In the genomic region with DNA sequence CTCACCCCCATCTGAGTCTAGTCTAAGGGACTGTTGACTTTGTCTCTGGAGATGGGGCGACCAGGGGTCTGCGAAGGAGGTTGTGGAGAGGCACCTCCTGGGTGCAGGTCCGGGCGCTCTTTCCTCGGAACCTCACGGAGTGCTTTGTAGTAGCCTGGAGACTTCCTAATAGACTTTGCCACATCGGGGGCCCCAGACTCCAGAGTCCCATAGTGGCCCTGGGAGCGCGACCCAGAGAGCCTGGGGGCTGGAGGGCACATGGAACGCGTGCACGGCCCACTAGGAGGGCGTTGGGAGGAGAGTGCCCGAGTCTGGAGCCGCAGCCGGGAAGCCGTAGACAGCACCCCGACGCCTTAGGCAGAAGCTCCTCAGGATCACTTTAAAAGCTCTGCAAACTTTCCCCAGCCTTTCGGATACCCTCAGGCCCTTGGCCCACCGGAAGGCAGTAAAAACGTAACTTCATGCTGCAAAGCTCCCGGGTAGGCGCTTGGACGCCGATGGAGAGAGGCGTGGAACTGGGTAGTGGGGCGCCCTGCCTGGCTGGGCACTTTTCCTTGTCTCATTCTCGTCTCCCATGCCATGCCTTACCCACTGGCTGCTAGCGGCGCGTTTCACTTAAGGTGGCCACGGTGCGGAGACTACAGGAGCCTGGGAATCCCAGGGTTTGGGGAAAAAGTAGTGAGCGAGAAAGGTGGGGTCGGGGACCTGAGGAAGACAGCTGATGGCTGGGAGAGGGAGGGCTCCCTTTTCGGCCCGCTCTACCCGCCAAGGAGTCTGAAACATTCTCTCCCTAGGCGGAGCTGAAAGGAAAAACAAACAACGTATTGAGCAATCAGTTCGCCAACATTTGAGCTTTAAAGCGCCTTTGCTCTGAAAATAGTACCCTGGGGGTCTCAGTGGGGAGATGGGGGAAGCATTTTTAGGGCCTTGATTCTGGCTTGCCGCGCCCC, we compare ENCODE assay signal across 9 cellular contexts.
DNase-seq lines count a peak whose midpoint lies in the region; ATAC-seq, FAIRE-seq and TF ChIP-seq lines count a peak whose summit lies in the region.
"Had no signal": no experiment of that assay in that cellular context is flagged by ENCODE, and none has a peak within 500 bp of the region (broad histone marks: within the 10 kb centered on the region; RNA-seq: fewer than 3 reads in every experiment).

No MANE protein-coding gene starts in this region.

- DNase-seq in CD14-positive monocyte (ENCODE audit: low spot score) (no peak), NT2/D1 (ENCODE audit: low read depth, low spot score) (no peak), fibroblast of villous mesenchyme (ENCODE audit: low read depth) (peak; percentile 82), pancreas (peak; percentile 59 to 82 (median 72)), NCI-H1092 (lab: John Stamatoyannopoulos, UW) (no peak)

- no peak overlapping the region for H3K27ac Mint-ChIP-seq in CD14-positive monocyte

- peaks cover 0 to 15% (median 8%) of the 10 kb centered on the region in 7 donors for H3K9me3 Mint-ChIP-seq in CD14-positive monocyte

- H3K27me3 ChIP-seq in NT2/D1 (ENCODE audit: insufficient read depth, insufficient read length): peaks cover 60% of the 10 kb centered on the region
- no peaks in the 10 kb centered on the region for H3K27me3 ChIP-seq in pancreas

- peak overlapping the region; percentile 85 to 98 (median 94) for H3K27ac ChIP-seq in pancreas

- FAIRE-seq in pancreas (lab: Jason Lieb, UNC): no peak
- FAIRE-seq: colon had no signal

- ATAC-seq in pancreas: peak; percentile 36 to 49 (median 46)
- ATAC-seq in GM19397 (IDR thresholded peaks at IDR 0.05; ENCODE audit: unreplicated experiment): no peak
- no peak for ATAC-seq in HG03342 (IDR thresholded peaks at IDR 0.05; ENCODE audit: unreplicated experiment)
- no peak for ATAC-seq in GM18519 (IDR thresholded peaks at IDR 0.05; ENCODE audit: low FRiP score, unreplicated experiment)

- no peaks in the 10 kb centered on the region for H3K9me3 ChIP-seq in NT2/D1 (ENCODE audit: insufficient read depth, low read length)
- no peaks in the 10 kb centered on the region for H3K9me3 ChIP-seq in pancreas

- H3K36me3 Mint-ChIP-seq in CD14-positive monocyte: peaks cover 0 to 2% of the 10 kb centered on the region in 2 donors

- peaks cover 25 to 64% (median 31%) of the 10 kb centered on the region in 3 donors for H3K27me3 Mint-ChIP-seq in CD14-positive monocyte (ENCODE audit: low read depth in 3 of 3)

- intact Hi-C loops in CD14-positive monocyte (cut with micrococcal nuclease): loop anchor here (5.0 to 10.0 kb wide), 2 partner anchors 142 to 144 kb away; a partner anchor contains a TSS
- intact Hi-C loops in pancreas (cut with DNase I): loop anchor here in 2 of 3 donors (5.0 to 10.0 kb wide), 3 partner anchors 132 to 461 kb away; a partner anchor contains a TSS

- peak overlapping the region; percentile 50 for H3K9ac ChIP-seq in NT2/D1 (ENCODE audit: insufficient read length, low read depth)

- H3K4me1 Mint-ChIP-seq in CD14-positive monocyte: peaks cover 35% of the 10 kb centered on the region

- H3K4me3 ChIP-seq in NT2/D1 (ENCODE audit: insufficient read length, low read depth) (peak overlapping the region; percentile 33), fibroblast of villous mesenchyme (ENCODE audit: low read depth, low read length) (peak overlapping the region; percentile 66), pancreas (peak overlapping the region; percentile 45 to 64 (median 52))

- no peaks in the 10 kb centered on the region for H3K36me3 ChIP-seq in NT2/D1 (ENCODE audit: insufficient read depth, insufficient read length, low read length)
- H3K36me3 ChIP-seq in pancreas: peaks cover 0 to 3% (median 0%) of the 10 kb centered on the region in 3 donors

- H3K4me1 ChIP-seq in NT2/D1 (ENCODE audit: insufficient read depth, insufficient read length): no peaks in the 10 kb centered on the region
- H3K4me1 ChIP-seq in pancreas: peaks cover 0 to 28% (median 17%) of the 10 kb centered on the region in 3 donors

- TF ChIP-seq CTCF in CD14-positive monocyte (IDR thresholded peaks at IDR 0.05) (no peak), fibroblast of villous mesenchyme (IDR thresholded peaks at IDR 0.05; ENCODE audit: insufficient read depth, low read depth, low read length) (no peak), pancreas (IDR thresholded peaks at IDR 0.05) (no peak)

- peak overlapping the region; percentile 68 to 89 for H3K4me3 Mint-ChIP-seq in CD14-positive monocyte

- 1% methylated on average over 45 of the region's 45 CpGs for WGBS in pancreas, 2 donors

Comparison
In these comparisons a context has a peak if more than half of its experiments do, and no peak if none do; other contexts are left out.
1. DNase-seq: peak in fibroblast of villous mesenchyme (single experiment) and pancreas (6 of 6); none in CD14-positive monocyte (single experiment), NT2/D1 (single experiment) and NCI-H1092 (single experiment).
2. ATAC-seq: peak in pancreas (4 of 4); none in GM19397 (single experiment), HG03342 (single experiment) and GM18519 (single experiment).
3. Peak in every context shown above with its lines, with median percentiles within 50 percentile points of each other: H3K4me3 ChIP-seq.